30 cellular contexts compared by ENCODE assay signal in the genomic region with DNA sequence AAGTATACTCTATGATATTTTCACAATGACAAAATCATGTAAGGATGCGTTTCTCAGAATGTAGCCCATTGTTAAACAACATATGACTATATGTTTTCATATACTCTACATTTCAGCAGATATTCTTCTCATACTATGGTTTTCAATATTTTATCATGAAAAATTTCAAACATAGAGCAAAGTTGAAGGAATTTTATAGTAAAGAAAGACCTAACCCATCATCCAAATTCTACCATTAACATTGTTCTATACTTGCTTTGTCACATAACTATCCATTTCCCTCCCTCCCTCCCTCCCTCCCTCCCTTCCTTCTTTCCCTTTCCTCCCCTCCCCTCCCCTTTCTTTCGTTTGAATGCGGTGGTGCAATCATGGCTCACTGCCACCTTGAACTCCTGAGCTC.
"Had no signal": no experiment of that assay in that cellular context is flagged by ENCODE, and none has a peak within 500 bp of the region (broad histone marks: within the 10 kb centered on the region; RNA-seq: fewer than 3 reads in every experiment).

No MANE protein-coding gene starts in this region.

- H3K36me3 Mint-ChIP-seq: activated naive CD8-positive, alpha-beta T cell treated with anti-CD3 and anti-CD28 coated beads for 36 hours; WTC11 had no signal

- H3K4me3 ChIP-seq: adrenal gland, body of pancreas had no signal

- H3K27me3 Mint-ChIP-seq: activated naive CD8-positive, alpha-beta T cell treated with anti-CD3 and anti-CD28 coated beads for 36 hours; activated naive CD8-positive, alpha-beta T cell treated with anti-CD3 and anti-CD28 coated beads, Interleukin-2, amount 50 U/mL, for 24 hours had no signal

- ATAC-seq: activated naive CD8-positive, alpha-beta T cell treated with anti-CD3 and anti-CD28 coated beads, Interleukin-2, amount 50 U/mL, for 24 hours; activated T-cell treated with anti-CD3 and anti-CD28 coated beads, Interleukin-2, amount 50 U/mL, for 72 hours; body of pancreas; effector memory CD8-positive, alpha-beta T cell; esophagus mucosa; WTC11 had no signal

- H3K4me1 Mint-ChIP-seq: activated CD4-positive, alpha-beta memory T cell treated with anti-CD3 and anti-CD28 coated beads, Interleukin-2, amount 10 ng/mL, durations not matched to agents 7 days and 5 days; activated CD4-positive, alpha-beta T cell treated with anti-CD3 and anti-CD28 coated beads, Interleukin-2, amount 10 ng/mL, durations not matched to agents 7 days and 5 days; activated naive CD8-positive, alpha-beta T cell treated with anti-CD3 and anti-CD28 coated beads for 36 hours; activated naive CD8-positive, alpha-beta T cell treated with anti-CD3 and anti-CD28 coated beads, Interleukin-2, amount 50 U/mL, for 24 hours had no signal

- DNase-seq: activated CD4-positive, alpha-beta memory T cell treated with anti-CD3 and anti-CD28 coated beads, Interleukin-2, amount 10 ng/mL, durations not matched to agents 7 days and 5 days; activated CD4-positive, alpha-beta T cell treated with anti-CD3 and anti-CD28 coated beads for 1 hour; activated CD4-positive, alpha-beta T cell treated with anti-CD3 and anti-CD28 coated beads for 4 hours; activated CD4-positive, alpha-beta T cell treated with anti-CD3 and anti-CD28 coated beads, Interleukin-2, amount 10 ng/mL, durations not matched to agents 7 days and 5 days; activated CD4-positive, alpha-beta T cell treated with anti-CD3 and anti-CD28 coated beads, Interleukin-2, amount 50 U/mL, for 4 hours; activated CD8-positive, alpha-beta memory T cell treated with anti-CD3 and anti-CD28 coated beads, Interleukin-2, amount 50 U/mL, for 48 hours; activated gamma-delta T cell; activated naive CD4-positive, alpha-beta T cell treated with anti-CD3 and anti-CD28 coated beads, Interleukin-2, amount 50 U/mL, for 16 hours; activated naive CD4-positive, alpha-beta T cell treated with Interleukin-2 at 50 U/mL for 16 hours; activated naive CD8-positive, alpha-beta T cell treated with anti-CD3 and anti-CD28 coated beads for 36 hours; activated naive CD8-positive, alpha-beta T cell treated with anti-CD3 and anti-CD28 coated beads, Interleukin-2, amount 50 U/mL, for 24 hours; activated T-cell treated with anti-CD3 and anti-CD28 coated beads for 4 hours; activated T-cell treated with anti-CD3 and anti-CD28 coated beads, Interleukin-2, amount 50 U/mL, for 24 hours; activated T-cell treated with anti-CD3 and anti-CD28 coated beads, Interleukin-2, amount 50 U/mL, for 72 hours; adrenal gland; amygdala; aorta; body of pancreas; caudate nucleus; cortex of kidney; dermis blood vessel endothelial cell; effector CD4-positive, alpha-beta T cell; effector memory CD8-positive, alpha-beta T cell; foreskin fibroblast; glutamatergic neuron; T-helper 2 cell had no signal

- H3K9me3 ChIP-seq: adrenal gland, body of pancreas had no signal

- H3K27ac ChIP-seq: adrenal gland, body of pancreas, VCaP had no signal

- FAIRE-seq: endothelial cell of umbilical vein had no signal

- H3K27me3 ChIP-seq: adrenal gland, body of pancreas had no signal

- H3K36me3 ChIP-seq: adrenal gland had no signal

- H3K4me1 ChIP-seq: adrenal gland had no signal

- H3K27ac Mint-ChIP-seq: activated CD4-positive, alpha-beta memory T cell treated with anti-CD3 and anti-CD28 coated beads, Interleukin-2, amount 10 ng/mL, durations not matched to agents 7 days and 5 days; activated CD4-positive, alpha-beta T cell treated with anti-CD3 and anti-CD28 coated beads, Interleukin-2, amount 10 ng/mL, durations not matched to agents 7 days and 5 days; activated naive CD8-positive, alpha-beta T cell treated with anti-CD3 and anti-CD28 coated beads for 36 hours; activated naive CD8-positive, alpha-beta T cell treated with anti-CD3 and anti-CD28 coated beads, Interleukin-2, amount 50 U/mL, for 24 hours; activated T-cell treated with anti-CD3 and anti-CD28 coated beads, Interleukin-2, amount 50 U/mL, for 24 hours; activated T-cell treated with anti-CD3 and anti-CD28 coated beads, Interleukin-2, amount 50 U/mL, for 72 hours; effector memory CD8-positive, alpha-beta T cell; WTC11 had no signal

- H3K4me3 Mint-ChIP-seq: activated CD4-positive, alpha-beta memory T cell treated with anti-CD3 and anti-CD28 coated beads, Interleukin-2, amount 10 ng/mL, durations not matched to agents 7 days and 5 days; activated CD4-positive, alpha-beta T cell treated with anti-CD3 and anti-CD28 coated beads, Interleukin-2, amount 10 ng/mL, durations not matched to agents 7 days and 5 days; activated naive CD8-positive, alpha-beta T cell treated with anti-CD3 and anti-CD28 coated beads for 36 hours; activated naive CD8-positive, alpha-beta T cell treated with anti-CD3 and anti-CD28 coated beads, Interleukin-2, amount 50 U/mL, for 24 hours; activated T-cell treated with anti-CD3 and anti-CD28 coated beads, Interleukin-2, amount 50 U/mL, for 24 hours; activated T-cell treated with anti-CD3 and anti-CD28 coated beads, Interleukin-2, amount 50 U/mL, for 72 hours; effector memory CD8-positive, alpha-beta T cell; WTC11 had no signal

- H3K9me3 Mint-ChIP-seq: activated CD4-positive, alpha-beta memory T cell treated with anti-CD3 and anti-CD28 coated beads, Interleukin-2, amount 10 ng/mL, durations not matched to agents 7 days and 5 days; activated CD4-positive, alpha-beta T cell treated with anti-CD3 and anti-CD28 coated beads, Interleukin-2, amount 10 ng/mL, durations not matched to agents 7 days and 5 days; activated naive CD8-positive, alpha-beta T cell treated with anti-CD3 and anti-CD28 coated beads for 36 hours; activated naive CD8-positive, alpha-beta T cell treated with anti-CD3 and anti-CD28 coated beads, Interleukin-2, amount 50 U/mL, for 24 hours; activated T-cell treated with anti-CD3 and anti-CD28 coated beads, Interleukin-2, amount 50 U/mL, for 24 hours; effector memory CD8-positive, alpha-beta T cell had no signal
